Comparison of ENCODE assay signal across 8 cellular contexts in the genomic region with DNA sequence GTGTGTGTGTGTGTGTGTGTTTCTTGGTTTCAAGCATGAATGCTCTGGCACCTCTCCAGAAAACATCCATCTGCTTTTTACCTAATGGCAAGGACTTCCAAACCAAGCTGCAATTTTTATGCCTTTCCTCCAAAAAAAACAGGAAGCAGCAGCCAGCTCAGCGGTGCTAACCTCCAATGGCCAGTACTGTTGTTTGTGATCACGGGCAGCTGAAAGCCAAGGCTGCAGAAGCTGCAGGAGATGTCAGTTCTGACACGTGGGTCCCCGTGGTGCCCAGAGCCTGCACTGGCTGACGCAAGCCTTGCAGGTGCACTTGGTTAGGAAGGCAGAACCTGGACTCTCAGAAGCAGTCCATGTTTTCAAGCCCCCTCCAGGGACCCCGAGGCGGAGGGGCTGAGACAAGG.
DNase-seq lines count a peak whose midpoint lies in the region; ATAC-seq and TF ChIP-seq lines count a peak whose summit lies in the region.

No MANE protein-coding gene starts in this region.

- H3K36me3 ChIP-seq in vagina, result no peaks in the 10 kb centered on the region

- peaks cover 27% of the 10 kb centered on the region for H3K4me1 Mint-ChIP-seq in osteocyte (ENCODE audit: unreplicated experiment)
- no peaks in the 10 kb centered on the region for H3K4me1 Mint-ChIP-seq in activated T-cell treated with anti-CD3 and anti-CD28 coated beads, Interleukin-2, amount 50 U/mL, for 24 hours (ENCODE audit: low read depth)

- intact Hi-C loops in vagina (cut with DNase I), result no loop called here

- ATAC-seq in left lobe of liver, result no peak

- no peaks in the 10 kb centered on the region for H3K9me3 Mint-ChIP-seq in osteocyte (ENCODE audit: unreplicated experiment)
- no peaks in the 10 kb centered on the region for H3K9me3 Mint-ChIP-seq in activated T-cell treated with anti-CD3 and anti-CD28 coated beads, Interleukin-2, amount 50 U/mL, for 24 hours

- no peaks in the 10 kb centered on the region for H3K27me3 ChIP-seq in vagina

- H3K4me3 Mint-ChIP-seq in osteocyte (ENCODE audit: unreplicated experiment), result peak overlapping the region; percentile 38
- H3K4me3 Mint-ChIP-seq in activated T-cell treated with anti-CD3 and anti-CD28 coated beads, Interleukin-2, amount 50 U/mL, for 24 hours, result no peak overlapping the region

- peak overlapping the region; percentile 86 for H3K27ac Mint-ChIP-seq in osteocyte (ENCODE audit: unreplicated experiment)
- no peak overlapping the region for H3K27ac Mint-ChIP-seq in activated T-cell treated with anti-CD3 and anti-CD28 coated beads, Interleukin-2, amount 50 U/mL, for 24 hours

- no peak overlapping the region for H3K4me3 ChIP-seq in vagina

- H3K27me3 Mint-ChIP-seq in osteocyte (ENCODE audit: unreplicated experiment), result no peaks in the 10 kb centered on the region
- peaks cover 14% of the 10 kb centered on the region for H3K27me3 Mint-ChIP-seq in activated T-cell treated with anti-CD3 and anti-CD28 coated beads, Interleukin-2, amount 50 U/mL, for 24 hours

- no peak overlapping the region for H3K27ac ChIP-seq in vagina

- H3K36me3 Mint-ChIP-seq in osteocyte (ENCODE audit: unreplicated experiment), result no peaks in the 10 kb centered on the region
- no peaks in the 10 kb centered on the region for H3K36me3 Mint-ChIP-seq in activated T-cell treated with anti-CD3 and anti-CD28 coated beads, Interleukin-2, amount 50 U/mL, for 24 hours (ENCODE audit: low read depth)

- H3K4me1 ChIP-seq in vagina, result no peaks in the 10 kb centered on the region

- DNase-seq in H4 (ENCODE audit: low spot score) (peak; percentile 79), NCI-H2171 treated with DMSO at 0.1 percent for 48 hours (lab: John Stamatoyannopoulos, UW) (peak; percentile 47), cerebellar nuclear complex (lab: John Stamatoyannopoulos, UW) (peak; percentile 51 to 71), osteocyte (ENCODE audit: extremely low spot score, unreplicated experiment) (peak; percentile 87), vagina (ENCODE audit: extremely low spot score in 2 of 2) (no peak), left lobe of liver (ENCODE audit: low spot score) (no peak), HuH-7.5 (ENCODE audit: low spot score) (no peak)
- no peak for DNase-seq in activated T-cell treated with anti-CD3 and anti-CD28 coated beads, Interleukin-2, amount 50 U/mL, for 24 hours

- H3K9me3 ChIP-seq in vagina, result no peaks in the 10 kb centered on the region

- TF ChIP-seq POLR2A in vagina (IDR thresholded peaks at IDR 0.05), result no peak

- TF ChIP-seq CTCF in osteocyte (IDR thresholded peaks at IDR 0.05), result no peak
- no peak for TF ChIP-seq CTCF in vagina (IDR thresholded peaks at IDR 0.05)

Comparison
In these comparisons a context has a peak if more than half of its experiments do, and no peak if none do; other contexts are left out.
1. DNase-seq: peak in H4 (single experiment), NCI-H2171 treated with DMSO at 0.1 percent for 48 hours (single experiment), cerebellar nuclear complex (2 of 2) and osteocyte (single experiment); none in vagina (0 of 2), activated T-cell treated with anti-CD3 and anti-CD28 coated beads, Interleukin-2, amount 50 U/mL, for 24 hours (single experiment), left lobe of liver (single experiment) and HuH-7.5 (single experiment).